10 cellular contexts compared by ENCODE assay signal in genomic region chr12:27123642-27124041, GRCh38. TPM values are rescaled to one million over a fixed set of nuclear protein-coding genes. Genes with fewer than 3 reads are reported as not detected.
DNase-seq lines count a peak whose midpoint lies in the region; TF ChIP-seq lines count a peak whose summit lies in the region.
"Had no signal": no experiment of that assay in that cellular context is flagged by ENCODE, and none has a peak within 500 bp of the region (broad histone marks: within the 10 kb centered on the region; RNA-seq: fewer than 3 reads in every experiment).

No MANE protein-coding gene starts in this region.

- POLR2A ChIA-PET in HEK293T (lab: Yijun Ruan, JAX): no interaction called here
- POLR2A ChIA-PET in CD8-positive, alpha-beta memory T cell (lab: Charles Lee): no interaction called here

- no peaks in the 10 kb centered on the region for H3K27me3 ChIP-seq in CD8-positive, alpha-beta memory T cell (ENCODE audit: insufficient read depth, low read length, poor library complexity, severe bottlenecking)

- TF ChIP-seq CTCF in 22Rv1 (IDR thresholded peaks at IDR 0.05) (peak; percentile 62), GM12872 (IDR thresholded peaks at IDR 0.05; ENCODE audit: insufficient read depth, low read depth, low read length) (peak; percentile 32; the same call in 1 of the 3 replicates)

- H3K4me3 ChIP-seq in CD8-positive, alpha-beta memory T cell (ENCODE audit: low read length): no peak overlapping the region

- DNase-seq in NCI-H69 (lab: John Stamatoyannopoulos, UW) (peak; percentile 25), fibroblast of peridontal ligament (ENCODE audit: extremely low read depth) (peak; percentile 45), HEK293T (ENCODE audit: extremely low spot score) (no peak)
- no peak for DNase-seq in CD8-positive, alpha-beta memory T cell
- no peak for DNase-seq in T-helper 2 cell treated with Interferon-gamma antibody and Interleukin-4, amounts not matched to agents 5 μg/mL and 100 μg/mL, for 36 hours (ENCODE audit: low spot score)
- DNase-seq in activated CD4-positive, CD25-positive, alpha-beta regulatory T cell (lab: John Stamatoyannopoulos, UW): no peak
- DNase-seq: activated naive CD4-positive, alpha-beta T cell treated with anti-CD3 and anti-CD28 coated beads for 36 hours had no signal

- H3K36me3 Mint-ChIP-seq in CD8-positive, alpha-beta memory T cell: peaks cover 3 to 5% (median 5%) of the 10 kb centered on the region in 3 donors
- H3K36me3 Mint-ChIP-seq in T-helper 2 cell treated with Interferon-gamma antibody and Interleukin-4, amounts not matched to agents 5 μg/mL and 100 μg/mL, for 36 hours (ENCODE audit: low read depth): peaks cover 1% of the 10 kb centered on the region

- CTCF ChIA-PET in HEK293T (lab: Yijun Ruan, JAX): no interaction called here
- CTCF ChIA-PET in CD8-positive, alpha-beta memory T cell (lab: Charles Lee): no interaction called here

- no peak overlapping the region for H3K27ac Mint-ChIP-seq in CD8-positive, alpha-beta memory T cell
- no peak overlapping the region for H3K27ac Mint-ChIP-seq in T-helper 2 cell treated with Interferon-gamma antibody and Interleukin-4, amounts not matched to agents 5 μg/mL and 100 μg/mL, for 36 hours
- H3K27ac Mint-ChIP-seq: activated naive CD4-positive, alpha-beta T cell treated with anti-CD3 and anti-CD28 coated beads for 36 hours had no signal

- no peaks in the 10 kb centered on the region for H3K4me1 ChIP-seq in CD8-positive, alpha-beta memory T cell (ENCODE audit: insufficient read depth, low read length)

- no peaks in the 10 kb centered on the region for H3K9me3 ChIP-seq in CD8-positive, alpha-beta memory T cell (ENCODE audit: low read length)

- no peaks in the 10 kb centered on the region for H3K9me3 Mint-ChIP-seq in CD8-positive, alpha-beta memory T cell
- no peaks in the 10 kb centered on the region for H3K9me3 Mint-ChIP-seq in T-helper 2 cell treated with Interferon-gamma antibody and Interleukin-4, amounts not matched to agents 5 μg/mL and 100 μg/mL, for 36 hours
- H3K9me3 Mint-ChIP-seq: activated naive CD4-positive, alpha-beta T cell treated with anti-CD3 and anti-CD28 coated beads for 36 hours had no signal

- H3K27me3 Mint-ChIP-seq in CD8-positive, alpha-beta memory T cell: peaks cover 4 to 6% of the 10 kb centered on the region in 2 donors
- H3K27me3 Mint-ChIP-seq in T-helper 2 cell treated with Interferon-gamma antibody and Interleukin-4, amounts not matched to agents 5 μg/mL and 100 μg/mL, for 36 hours (ENCODE audit: low read depth): peaks cover 3% of the 10 kb centered on the region

- no peaks in the 10 kb centered on the region for H3K36me3 ChIP-seq in CD8-positive, alpha-beta memory T cell (ENCODE audit: insufficient read depth, low read length)

- H3K27ac ChIP-seq in 22Rv1: no peak overlapping the region
- H3K27ac ChIP-seq in CD8-positive, alpha-beta memory T cell (ENCODE audit: low read depth, low read length): no peak overlapping the region

- H3K4me1 Mint-ChIP-seq in CD8-positive, alpha-beta memory T cell: no peaks in the 10 kb centered on the region
- H3K4me1 Mint-ChIP-seq in T-helper 2 cell treated with Interferon-gamma antibody and Interleukin-4, amounts not matched to agents 5 μg/mL and 100 μg/mL, for 36 hours (ENCODE audit: low read depth): peaks cover 2% of the 10 kb centered on the region

- H3K4me3 Mint-ChIP-seq in CD8-positive, alpha-beta memory T cell: no peak overlapping the region
- H3K4me3 Mint-ChIP-seq in T-helper 2 cell treated with Interferon-gamma antibody and Interleukin-4, amounts not matched to agents 5 μg/mL and 100 μg/mL, for 36 hours: no peak overlapping the region
- H3K4me3 Mint-ChIP-seq: activated naive CD4-positive, alpha-beta T cell treated with anti-CD3 and anti-CD28 coated beads for 36 hours had no signal

TF ChIP-seq in HEK293T, 16 proteins besides CTCF, POLR2A, EP300 and RAD21:
- TF ChIP-seq PKNOX1 (IDR thresholded peaks at IDR 0.05) (no peak), HDGF (IDR thresholded peaks at IDR 0.05; ENCODE audit: borderline replicate concordance) (no peak), SP1 (IDR thresholded peaks at IDR 0.05) (no peak), NFRKB (IDR thresholded peaks at IDR 0.05) (no peak), SUZ12 (IDR thresholded peaks at IDR 0.05) (no peak), ZNF384 (IDR thresholded peaks at IDR 0.05) (no peak), FOXM1 (IDR thresholded peaks at IDR 0.05; ENCODE audit: borderline replicate concordance) (no peak), ARNT (IDR thresholded peaks at IDR 0.05) (no peak), LEF1 (IDR thresholded peaks at IDR 0.05; ENCODE audit: borderline replicate concordance) (no peak), FOXA1 (IDR thresholded peaks at IDR 0.05) (no peak), ELF4 (IDR thresholded peaks at IDR 0.05) (no peak), TARDBP (IDR thresholded peaks at IDR 0.05) (no peak), CTBP1 (IDR thresholded peaks at IDR 0.05; ENCODE audit: borderline replicate concordance) (no peak), FOXK2 (IDR thresholded peaks at IDR 0.05) (no peak), BHLHE40 (IDR thresholded peaks at IDR 0.05; ENCODE audit: borderline replicate concordance) (no peak), L3MBTL2 (conservative IDR thresholded peaks at IDR 0.05) (no peak)

RNA-seq across cellular contexts. Expression of gene C12orf71, which starts 41.3 kb away (rescaled TPM):
- not detected for total RNA-seq in CD8-positive, alpha-beta memory T cell
- polyA plus RNA-seq in CD8-positive, alpha-beta memory T cell: not detected
- total RNA-seq: activated naive CD4-positive, alpha-beta T cell treated with anti-CD3 and anti-CD28 coated beads for 36 hours; G401 had no signal

Comparison
In these comparisons a context has a peak if more than half of its experiments do, and no peak if none do; other contexts are left out.
1. DNase-seq: peak in NCI-H69 (single experiment) and fibroblast of peridontal ligament (single experiment); none in HEK293T (single experiment), CD8-positive, alpha-beta memory T cell (0 of 5), T-helper 2 cell treated with Interferon-gamma antibody and Interleukin-4, amounts not matched to agents 5 μg/mL and 100 μg/mL, for 36 hours (single experiment) and activated CD4-positive, CD25-positive, alpha-beta regulatory T cell (0 of 4).